18 cellular contexts compared by ENCODE assay signal in the genomic region with DNA sequence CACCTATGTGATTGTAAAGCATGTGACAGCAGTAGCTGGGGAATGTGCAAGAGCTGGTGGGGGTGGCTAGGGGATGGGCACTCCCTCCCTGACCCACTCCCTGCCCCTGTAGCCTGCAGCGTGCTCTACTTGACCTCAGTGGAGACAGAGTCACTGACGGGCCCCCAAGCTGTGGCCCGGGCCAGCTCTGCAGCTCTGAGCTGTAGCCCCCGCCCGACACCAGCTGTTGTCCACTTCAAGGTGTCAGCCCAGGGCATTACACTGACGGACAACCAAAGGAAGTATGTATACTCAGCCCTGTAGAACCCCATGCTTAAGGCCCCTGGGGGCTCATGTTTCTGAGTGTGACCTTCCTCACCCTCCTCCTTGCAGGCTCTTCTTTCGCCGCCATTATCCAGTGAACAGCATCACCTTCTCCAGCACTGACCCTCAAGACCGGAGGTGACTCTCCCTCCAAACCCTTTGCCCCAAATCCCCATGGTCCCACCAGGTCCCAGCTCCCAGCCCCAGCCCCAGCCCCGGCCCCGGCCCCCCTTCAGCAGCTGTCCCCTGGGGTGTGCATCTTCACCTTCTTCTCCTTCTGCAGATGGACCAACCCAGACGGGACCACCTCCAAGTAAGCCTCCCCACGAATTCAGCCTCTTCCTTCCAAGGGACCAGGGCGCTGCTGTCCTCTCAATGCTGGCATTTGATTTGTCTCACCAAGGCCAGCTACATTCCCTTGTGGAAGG. TPM values are rescaled to one million over a fixed set of nuclear protein-coding genes. Genes with fewer than 3 reads are reported as not detected.
DNase-seq lines count a peak whose midpoint lies in the region; ATAC-seq, FAIRE-seq and TF ChIP-seq lines count a peak whose summit lies in the region.
"Had no signal": no experiment of that assay in that cellular context is flagged by ENCODE, and none has a peak within 500 bp of the region (broad histone marks: within the 10 kb centered on the region; RNA-seq: fewer than 3 reads in every experiment).

No MANE protein-coding gene starts in this region.

- H3K27me3 ChIP-seq in esophagus muscularis mucosa (no peaks in the 10 kb centered on the region), thyroid gland (no peaks in the 10 kb centered on the region)

- H3K9me3 ChIP-seq in esophagus muscularis mucosa (no peaks in the 10 kb centered on the region), thyroid gland (no peaks in the 10 kb centered on the region)
- H3K9me3 ChIP-seq: A549, mucosa of descending colon had no signal

- intact Hi-C loops in esophagus muscularis mucosa (cut with DNase I): no loop called here
- intact Hi-C loops in thyroid gland (cut with DNase I): loop anchor here (10.0 kb wide), 1 partner anchor 132 kb away; no protein-coding TSS in a partner anchor

- H3K27ac ChIP-seq in esophagus muscularis mucosa (replicated peaks in 1 of 4) (peak overlapping the region; percentile 82 to 95 (median 88)), thyroid gland (peak overlapping the region in 2 of 3 donors; percentile 71 to 75)

- H3K36me3 ChIP-seq in esophagus muscularis mucosa (peaks cover 17 to 100% (median 96%) of the 10 kb centered on the region in 4 donors), thyroid gland (peaks cover 22 to 29% of the 10 kb centered on the region in 2 donors)

- H3K4me1 ChIP-seq in esophagus muscularis mucosa (peaks cover 84 to 100% (median 97%) of the 10 kb centered on the region in 4 donors), thyroid gland (peaks cover 26 to 68% of the 10 kb centered on the region in 2 donors)

- DNase-seq in activated T-cell treated with anti-CD3 and anti-CD28 coated beads, Interleukin-2, amount 50 U/mL, for 1 hour: peak; percentile 13
- DNase-seq in activated T-cell treated with anti-CD3 and anti-CD28 coated beads, Interleukin-2, amount 50 U/mL, for 72 hours: no peak
- no peak for DNase-seq in esophagus muscularis mucosa (ENCODE audit: extremely low spot score)
- DNase-seq in thyroid gland: no peak
- DNase-seq in GM10248 (ENCODE audit: extremely low spot score): no peak
- no peak for DNase-seq in urothelium cell line (ENCODE audit: low spot score)
- DNase-seq in cerebellar nuclear complex (lab: John Stamatoyannopoulos, UW): no peak
- DNase-seq: activated CD4-positive, alpha-beta T cell treated with anti-CD3 and anti-CD28 coated beads, Interleukin-2, amount 50 U/mL, for 4 hours; activated naive CD4-positive, alpha-beta T cell; Karpas-422; NCI-H1694; NCI-H748 treated with DMSO at 0.1 percent for 48 hours; RPMI8226 had no signal

- ATAC-seq in activated T-cell treated with anti-CD3 and anti-CD28 coated beads, Interleukin-2, amount 50 U/mL, for 72 hours (replicated peaks in 1 of 2): no peak
- ATAC-seq: HCT116, mucosa of descending colon had no signal

- POLR2A ChIA-PET in GM10248 (lab: Yijun Ruan, JAX): interaction anchor here (0.9 to 1.2 kb wide), 2 partner anchors 8 to 16 kb away, joined by 3 to 8 read pairs; partner anchors contain the start of gene SPRYD3

- CTCF ChIA-PET in GM10248 (lab: Yijun Ruan, JAX): interaction anchor here (1.0 to 14.8 kb wide), 6 partner anchors 9 to 258 kb away, joined by 3 to 294 read pairs (median 72); partner anchors contain the start of genes IGFBP6, SOAT2, SPRYD3 and TNS2

- 76% methylated on average over 14 of the region's 14 CpGs for WGBS in esophagus muscularis mucosa
- WGBS in thyroid gland, 2 donors: 76 to 93% methylated on average over 10 to 11 of the region's 14 CpGs

- TF ChIP-seq EP300 in esophagus muscularis mucosa (IDR thresholded peaks at IDR 0.05): no peak

- H3K9me3 Mint-ChIP-seq in activated T-cell treated with anti-CD3 and anti-CD28 coated beads, Interleukin-2, amount 50 U/mL, for 72 hours: no peaks in the 10 kb centered on the region
- H3K9me3 Mint-ChIP-seq in nephron: no peaks in the 10 kb centered on the region
- H3K9me3 Mint-ChIP-seq: stimulated activated naive CD8-positive, alpha-beta T cell treated with anti-CD3 and anti-CD28 coated beads, Interleukin-15, Interleukin-2, amounts not matched to agents 100 ng/mL and 50 ng/mL, for 24 hours had no signal

- no peak overlapping the region for H3K27ac Mint-ChIP-seq in activated T-cell treated with anti-CD3 and anti-CD28 coated beads, Interleukin-2, amount 50 U/mL, for 72 hours
- peak overlapping the region; percentile 25 to 76 (median 58) for H3K27ac Mint-ChIP-seq in nephron
- H3K27ac Mint-ChIP-seq: stimulated activated naive CD8-positive, alpha-beta T cell treated with anti-CD3 and anti-CD28 coated beads, Interleukin-15, Interleukin-2, amounts not matched to agents 100 ng/mL and 50 ng/mL, for 24 hours had no signal

- H3K4me3 ChIP-seq in esophagus muscularis mucosa (no peak overlapping the region), thyroid gland (replicated peaks in 1 of 3) (no peak overlapping the region)
- H3K4me3 ChIP-seq: A549, mucosa of descending colon had no signal

- no peak for FAIRE-seq in urothelium cell line (lab: Jason Lieb, UNC)
- FAIRE-seq: A549 had no signal

- no peak for TF ChIP-seq CTCF in esophagus muscularis mucosa (IDR thresholded peaks at IDR 0.05)
- no peak for TF ChIP-seq CTCF in nephron (IDR thresholded peaks at IDR 0.05; ENCODE audit: unreplicated experiment in 3 of 3)
- TF ChIP-seq CTCF in thyroid gland (IDR thresholded peaks at IDR 0.05): no peak
- TF ChIP-seq CTCF in GM10248 (IDR thresholded peaks at IDR 0.05; ENCODE audit: control extremely low read depth, extremely low read depth, low read depth, missing control alignments): no peak

- TF ChIP-seq POLR2A in esophagus muscularis mucosa (IDR thresholded peaks at IDR 0.05; ENCODE audit: low read depth) (no peak), thyroid gland (IDR thresholded peaks at IDR 0.05) (no peak)

- no peaks in the 10 kb centered on the region for H3K27me3 Mint-ChIP-seq in activated T-cell treated with anti-CD3 and anti-CD28 coated beads, Interleukin-2, amount 50 U/mL, for 72 hours (ENCODE audit: low read depth)
- no peaks in the 10 kb centered on the region for H3K27me3 Mint-ChIP-seq in nephron (ENCODE audit: low read depth)
- H3K27me3 Mint-ChIP-seq: stimulated activated naive CD8-positive, alpha-beta T cell treated with anti-CD3 and anti-CD28 coated beads, Interleukin-15, Interleukin-2, amounts not matched to agents 100 ng/mL and 50 ng/mL, for 24 hours had no signal

- H3K4me1 Mint-ChIP-seq in activated T-cell treated with anti-CD3 and anti-CD28 coated beads, Interleukin-2, amount 50 U/mL, for 72 hours (ENCODE audit: low read depth): peaks cover 21% of the 10 kb centered on the region
- peaks cover 50% of the 10 kb centered on the region for H3K4me1 Mint-ChIP-seq in nephron

- H3K4me3 Mint-ChIP-seq in activated T-cell treated with anti-CD3 and anti-CD28 coated beads, Interleukin-2, amount 50 U/mL, for 72 hours: no peak overlapping the region
- H3K4me3 Mint-ChIP-seq in nephron: no peak overlapping the region
- H3K4me3 Mint-ChIP-seq: stimulated activated naive CD8-positive, alpha-beta T cell treated with anti-CD3 and anti-CD28 coated beads, Interleukin-15, Interleukin-2, amounts not matched to agents 100 ng/mL and 50 ng/mL, for 24 hours had no signal

- H3K36me3 Mint-ChIP-seq in activated T-cell treated with anti-CD3 and anti-CD28 coated beads, Interleukin-2, amount 50 U/mL, for 72 hours (ENCODE audit: insufficient read depth in 2 of 2): peaks cover 0 to 8% of the 10 kb centered on the region in 2 donors
- peaks cover 23% of the 10 kb centered on the region for H3K36me3 Mint-ChIP-seq in nephron (ENCODE audit: low read depth)

RNA-seq across cellular contexts. Expression of gene TNS2, which starts 13.3 kb away (rescaled TPM):
- total RNA-seq in activated T-cell treated with anti-CD3 and anti-CD28 coated beads, Interleukin-2, amount 50 U/mL, for 72 hours: 1 to 10 TPM; 1.5 to 2.6 TPM
- total RNA-seq in esophagus muscularis mucosa: 100 to 1,000 TPM; 173 to 226 (median 202) TPM
- total RNA-seq in thyroid gland: 100 to 1,000 TPM in 3 of 4 donors, 10 to 100 TPM in 1; 86.7 to 179 (median 114) TPM

RNA-seq across cellular contexts. Expression of gene SPRYD3, which starts 16.0 kb away (rescaled TPM):
- 10 to 100 TPM; 30.0 to 31.5 TPM for total RNA-seq in activated T-cell treated with anti-CD3 and anti-CD28 coated beads, Interleukin-2, amount 50 U/mL, for 72 hours
- 100 to 1,000 TPM in 2 of 4 donors, 10 to 100 TPM in 2; 79.7 to 125 (median 99.1) TPM for total RNA-seq in esophagus muscularis mucosa
- total RNA-seq in thyroid gland: 10 to 100 TPM; 37.8 to 82.7 (median 58.9) TPM

RNA-seq across cellular contexts. Expression of gene IGFBP6, which starts 34.3 kb away (rescaled TPM):
- 1 to 10 TPM; 5.7 to 9.2 TPM for total RNA-seq in activated T-cell treated with anti-CD3 and anti-CD28 coated beads, Interleukin-2, amount 50 U/mL, for 72 hours
- total RNA-seq in esophagus muscularis mucosa: 1,000 to 10,000 TPM in 1 of 4 donors, 100 to 1,000 TPM in 3; 626 to 1,141 (median 795) TPM
- 100 to 1,000 TPM in 3 of 4 donors, 10 to 100 TPM in 1; 76.6 to 363 (median 186) TPM for total RNA-seq in thyroid gland

RNA-seq across cellular contexts. Expression of gene SOAT2, which starts 40.1 kb away (rescaled TPM):
- 1 to 10 TPM; 2.2 to 7.9 TPM for total RNA-seq in activated T-cell treated with anti-CD3 and anti-CD28 coated beads, Interleukin-2, amount 50 U/mL, for 72 hours
- total RNA-seq in esophagus muscularis mucosa (not detected), thyroid gland (under 1 TPM in 1 of 4 donors, not detected in 3; 0.40 TPM)

RNA-seq across cellular contexts. Expression of gene EIF4B, which starts 56.9 kb away (rescaled TPM):
- 100 to 1,000 TPM; 622 to 633 TPM for total RNA-seq in activated T-cell treated with anti-CD3 and anti-CD28 coated beads, Interleukin-2, amount 50 U/mL, for 72 hours
- total RNA-seq in esophagus muscularis mucosa (100 to 1,000 TPM; 400 to 648 (median 576) TPM), thyroid gland (100 to 1,000 TPM; 428 to 704 (median 567) TPM)

Comparison
In these comparisons a context has a peak if more than half of its experiments do, and no peak if none do; other contexts are left out.
1. RNA of gene TNS2, which starts 13.3 kb away (total RNA-seq): 173 to 226 TPM in esophagus muscularis mucosa and 86.7 to 179 TPM in thyroid gland; 1.5 to 2.6 TPM in activated T-cell treated with anti-CD3 and anti-CD28 coated beads, Interleukin-2, amount 50 U/mL, for 72 hours; every median in the first group is over 10 times any median in the second.
2. RNA of gene IGFBP6, which starts 34.3 kb away (total RNA-seq): 626 to 1,141 TPM in esophagus muscularis mucosa and 76.6 to 363 TPM in thyroid gland; 5.7 to 9.2 TPM in activated T-cell treated with anti-CD3 and anti-CD28 coated beads, Interleukin-2, amount 50 U/mL, for 72 hours; every median in the first group is over 4 times any median in the second.